In genomic region chr5:89613222-89613956, GRCh38 we compare ENCODE assay signal across 12 cellular contexts.
DNase-seq lines count a peak whose midpoint lies in the region; ATAC-seq and TF ChIP-seq lines count a peak whose summit lies in the region.
"Had no signal": no experiment of that assay in that cellular context is flagged by ENCODE, and none has a peak within 500 bp of the region (broad histone marks: within the 10 kb centered on the region; RNA-seq: fewer than 3 reads in every experiment).

No MANE protein-coding gene starts in this region.

- POLR2A ChIA-PET in Panc1 (lab: Charles Lee), result no interaction called here

- no peak overlapping the region for H3K4me3 Mint-ChIP-seq in neural progenitor cell

- no peaks in the 10 kb centered on the region for H3F3A ChIP-seq in neural progenitor cell (ENCODE audit: low read depth)

- H3K4me1 Mint-ChIP-seq in neural progenitor cell, result no peaks in the 10 kb centered on the region

- H3K36me3 Mint-ChIP-seq in neural progenitor cell, result no peaks in the 10 kb centered on the region

- H3K27ac ChIP-seq in Panc1 (ENCODE audit: low read length), result no peak overlapping the region
- no peak overlapping the region for H3K27ac ChIP-seq in neural progenitor cell
- H3K27ac ChIP-seq: cardiac muscle cell, vagina had no signal

- H3K36me3 ChIP-seq in Panc1 (ENCODE audit: control insufficient read depth, insufficient read depth, low read length) (no peaks in the 10 kb centered on the region), neural progenitor cell (no peaks in the 10 kb centered on the region)
- H3K36me3 ChIP-seq: cardiac muscle cell, vagina had no signal

- peaks cover 13% of the 10 kb centered on the region for H3K9me3 Mint-ChIP-seq in neural progenitor cell

- H3K79me2 ChIP-seq in neural progenitor cell (ENCODE audit: low read depth), result no peaks in the 10 kb centered on the region

- in situ Hi-C loops in Panc1 (cut with HindIII; ENCODE audit: low pct_unique_long_range_greater_than_20kb, low sequenced_read_pairs), result no loop called here

- H3K4me2 ChIP-seq in neural progenitor cell, result no peak overlapping the region

- TF ChIP-seq CTCF in GM10266 (IDR thresholded peaks at IDR 0.05; ENCODE audit: control insufficient read depth, insufficient read depth, low read depth, missing control alignments) (no peak), Panc1 (IDR thresholded peaks at IDR 0.05) (no peak), neural progenitor cell (IDR thresholded peaks at IDR 0.05) (no peak)

- H3K27me3 ChIP-seq in Panc1 (ENCODE audit: control insufficient read depth, insufficient read depth, low read length), result no peaks in the 10 kb centered on the region
- no peaks in the 10 kb centered on the region for H3K27me3 ChIP-seq in neural progenitor cell
- H3K27me3 ChIP-seq: cardiac muscle cell, vagina had no signal

- H2AFZ ChIP-seq in neural progenitor cell (replicated peaks), result no peak overlapping the region

- peak; percentile 97 for ATAC-seq in GM19463 (IDR thresholded peaks at IDR 0.05; ENCODE audit: unreplicated experiment)
- ATAC-seq in HG02981 (IDR thresholded peaks at IDR 0.05; ENCODE audit: unreplicated experiment), result peak; percentile 98
- ATAC-seq in Panc1, result 0 out of 2 replicates have a peak, but pooled peaks have one; percentile 51

- no peak overlapping the region for H3K9ac ChIP-seq in neural progenitor cell

- peak; percentile 35 for DNase-seq in GM10266 (ENCODE audit: extremely low spot score)
- DNase-seq in Panc1 (ENCODE audit: low read depth, low spot score), result peak; percentile 39
- no peak for DNase-seq in NCI-H345 (lab: John Stamatoyannopoulos, UW)
- DNase-seq in neural progenitor cell (ENCODE audit: low spot score), result no peak
- DNase-seq in activated effector memory CD4-positive, alpha-beta T cell treated with Interleukin-2 at 50 U/mL for 16 hours, result no peak
- no peak for DNase-seq in NCI-H1436 treated with DMSO at 0.1 percent for 48 hours (lab: John Stamatoyannopoulos, UW)
- DNase-seq: glutamatergic neuron; stimulated activated CD4-positive, alpha-beta T cell treated with anti-CD3 and anti-CD28 coated beads, Interleukin-4, amount 100 ng/mL, for 4 hours had no signal

- no peak overlapping the region for H3K27ac Mint-ChIP-seq in neural progenitor cell

- no peak overlapping the region for H3K4me3 ChIP-seq in Panc1 (ENCODE audit: low read depth in 2 of 2, low read length in 2 of 2)
- no peak overlapping the region for H3K4me3 ChIP-seq in neural progenitor cell
- H3K4me3 ChIP-seq: cardiac muscle cell, vagina had no signal

- BruUV-seq in Panc1 (replicated peaks; lab: Mats Ljungman, UMichigan), result no TSS peak

- H4K20me1 ChIP-seq in neural progenitor cell (ENCODE audit: low read depth), result no peaks in the 10 kb centered on the region

- intact Hi-C loops in Panc1 (cut with micrococcal nuclease; ENCODE audit: unreplicated experiment), result no loop called here

- H3K9me3 ChIP-seq in Panc1 (ENCODE audit: control insufficient read depth, insufficient read depth, low read depth, low read length) (no peaks in the 10 kb centered on the region), neural progenitor cell (ENCODE audit: low read depth) (no peaks in the 10 kb centered on the region)
- H3K9me3 ChIP-seq: vagina had no signal

- H3K4me1 ChIP-seq in Panc1 (ENCODE audit: control insufficient read depth, insufficient read depth, low read length) (no peaks in the 10 kb centered on the region), neural progenitor cell (no peaks in the 10 kb centered on the region)
- H3K4me1 ChIP-seq: vagina had no signal

- no peaks in the 10 kb centered on the region for H3K27me3 Mint-ChIP-seq in neural progenitor cell (ENCODE audit: insufficient read depth, low read depth)

- CTCF ChIA-PET in Panc1 (lab: Charles Lee), result no interaction called here

Comparison
In these comparisons a context has a peak if more than half of its experiments do, and no peak if none do; other contexts are left out.
1. DNase-seq: peak in GM10266 (single experiment) and Panc1 (single experiment); none in NCI-H345 (single experiment), neural progenitor cell (single experiment), activated effector memory CD4-positive, alpha-beta T cell treated with Interleukin-2 at 50 U/mL for 16 hours (single experiment) and NCI-H1436 treated with DMSO at 0.1 percent for 48 hours (single experiment).
2. Peak in every context shown above with its lines, with median percentiles within 50 percentile points of each other: ATAC-seq.